25 cellular contexts compared by ENCODE assay signal in the genomic region with DNA sequence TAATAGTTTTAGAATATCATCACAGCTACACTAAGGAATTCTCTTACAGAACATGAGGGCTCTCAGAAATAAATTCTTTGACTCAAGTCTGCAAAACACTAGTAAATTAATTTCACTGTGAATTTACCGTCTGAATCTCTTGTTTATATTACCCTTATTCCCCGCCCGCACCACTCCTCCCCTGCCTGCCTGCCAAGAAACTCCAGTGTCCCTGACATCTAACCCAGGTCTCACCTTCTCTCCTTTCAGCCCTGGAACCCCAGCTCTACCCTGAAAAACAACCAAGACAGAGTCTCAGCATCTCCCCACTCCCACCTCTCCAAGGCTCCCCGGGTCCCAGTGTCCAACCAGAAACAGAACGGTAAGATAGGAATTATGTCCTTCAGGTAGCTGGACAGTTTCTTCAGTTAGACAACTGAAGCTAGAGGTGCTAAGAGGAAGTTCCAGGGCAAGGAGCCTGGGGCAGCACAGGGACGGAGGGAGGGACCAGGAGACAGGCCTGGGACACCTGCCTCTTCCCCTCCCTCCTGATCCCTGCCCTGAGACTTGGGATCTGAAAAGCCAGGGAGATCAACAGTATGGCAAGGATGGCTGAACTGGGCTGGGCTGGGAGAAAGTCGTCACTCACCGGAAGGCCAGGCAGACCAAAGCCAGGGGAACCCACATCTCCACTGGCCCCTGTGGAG. TPM values are rescaled to one million over a fixed set of nuclear protein-coding genes. Genes with fewer than 3 reads are reported as not detected.
DNase-seq lines count a peak whose midpoint lies in the region; ATAC-seq and TF ChIP-seq lines count a peak whose summit lies in the region.
"Had no signal": no experiment of that assay in that cellular context is flagged by ENCODE, and none has a peak within 500 bp of the region (broad histone marks: within the 10 kb centered on the region; RNA-seq: fewer than 3 reads in every experiment).

No MANE protein-coding gene starts in this region.

- peaks cover 27% of the 10 kb centered on the region for H3K4me1 Mint-ChIP-seq in neural progenitor cell
- H3K4me1 Mint-ChIP-seq: activated CD4-positive, alpha-beta T cell treated with anti-CD3 and anti-CD28 coated beads, Interleukin-2, amount 10 ng/mL, durations not matched to agents 7 days and 5 days; activated naive CD8-positive, alpha-beta T cell treated with anti-CD3 and anti-CD28 coated beads, Interleukin-2, amount 10 ng/mL, durations not matched to agents 7 days and 5 days had no signal

- CTCF ChIA-PET in PC-9 (lab: Charles Lee): no interaction called here

- H3K27ac ChIP-seq in PC-9 (no peak overlapping the region), fibroblast of lung (ENCODE audit: insufficient read depth, low read length) (peak overlapping the region; percentile 9), neural progenitor cell (no peak overlapping the region), right lobe of liver (no peak overlapping the region)
- H3K27ac ChIP-seq: lower lobe of right lung, VCaP had no signal

- H3K79me2 ChIP-seq in PC-9 (ENCODE audit: low read depth) (no peaks in the 10 kb centered on the region), fibroblast of lung (ENCODE audit: control insufficient read depth, insufficient read depth, low read length) (no peaks in the 10 kb centered on the region), neural progenitor cell (ENCODE audit: low read depth) (no peaks in the 10 kb centered on the region)

- H2AFZ ChIP-seq in PC-9: no peak overlapping the region
- no peak overlapping the region for H2AFZ ChIP-seq in fibroblast of lung (ENCODE audit: low read length)
- no peak overlapping the region for H2AFZ ChIP-seq in neural progenitor cell (replicated peaks)

- TF ChIP-seq CTCF in PC-9 (conservative IDR thresholded peaks at IDR 0.05) (no peak), fibroblast of lung (conservative IDR thresholded peaks at IDR 0.05 in 1 of 2, IDR thresholded peaks at IDR 0.05 in 1 of 2; ENCODE audit: low read depth in 1 of 2, low read length in 2 of 2) (no peak), neural progenitor cell (IDR thresholded peaks at IDR 0.05) (no peak), right lobe of liver (IDR thresholded peaks at IDR 0.05) (no peak)

- H3K4me1 ChIP-seq in PC-9 (replicated peaks; ENCODE audit: insufficient read depth) (peaks cover 42% of the 10 kb centered on the region), fibroblast of lung (ENCODE audit: control insufficient read depth, extremely low read depth, insufficient read depth, low read length) (peaks cover 19% of the 10 kb centered on the region), neural progenitor cell (peaks cover 7% of the 10 kb centered on the region), right lobe of liver (no peaks in the 10 kb centered on the region)
- H3K4me1 ChIP-seq: lower lobe of right lung had no signal

- H3K4me3 ChIP-seq in PC-9 (no peak overlapping the region), fibroblast of lung (replicated peaks in 1 of 4; ENCODE audit: control extremely low read depth in 1 of 4, insufficient read depth in 1 of 4, low read depth in 3 of 4, low read length in 4 of 4) (no peak overlapping the region), neural progenitor cell (no peak overlapping the region), right lobe of liver (no peak overlapping the region)
- H3K4me3 ChIP-seq: GM12878, lower lobe of right lung, stomach, tibial nerve had no signal

- H3F3A ChIP-seq in PC-9 (ENCODE audit: insufficient read depth, low read depth): peaks cover 20% of the 10 kb centered on the region; the same call in 1 of the 2 replicates
- no peaks in the 10 kb centered on the region for H3F3A ChIP-seq in neural progenitor cell (ENCODE audit: low read depth)

- H3K36me3 ChIP-seq in PC-9 (ENCODE audit: low read depth): no peaks in the 10 kb centered on the region
- H3K36me3 ChIP-seq in fibroblast of lung (ENCODE audit: control insufficient read depth, insufficient read depth, low read length): peaks cover 35% of the 10 kb centered on the region
- H3K36me3 ChIP-seq in neural progenitor cell: no peaks in the 10 kb centered on the region
- no peaks in the 10 kb centered on the region for H3K36me3 ChIP-seq in right lobe of liver
- H3K36me3 ChIP-seq: lower lobe of right lung had no signal

- no TSS peak for BruUV-seq in PC-9 (replicated peaks; lab: Mats Ljungman, UMichigan)

- ATAC-seq in right lobe of liver: no peak
- ATAC-seq in HG02870 (IDR thresholded peaks at IDR 0.05; ENCODE audit: unreplicated experiment): no peak
- ATAC-seq: HepG2, lower lobe of right lung, PC-3 had no signal

- intact Hi-C loops in PC-9 (cut with micrococcal nuclease; ENCODE audit: unreplicated experiment): no loop called here
- intact Hi-C loops in right lobe of liver (cut with DNase I): no loop called here

- H3K27me3 ChIP-seq in PC-9 (ENCODE audit: insufficient read depth, low read depth) (no peaks in the 10 kb centered on the region), fibroblast of lung (ENCODE audit: control insufficient read depth, insufficient read depth, low read length) (no peaks in the 10 kb centered on the region), neural progenitor cell (no peaks in the 10 kb centered on the region), right lobe of liver (no peaks in the 10 kb centered on the region)
- H3K27me3 ChIP-seq: stomach, tibial nerve had no signal

- peak overlapping the region; percentile 19 for H3K4me3 Mint-ChIP-seq in neural progenitor cell
- H3K4me3 Mint-ChIP-seq: activated CD4-positive, alpha-beta T cell treated with anti-CD3 and anti-CD28 coated beads, Interleukin-2, amount 10 ng/mL, durations not matched to agents 7 days and 5 days; activated naive CD8-positive, alpha-beta T cell treated with anti-CD3 and anti-CD28 coated beads, Interleukin-2, amount 10 ng/mL, durations not matched to agents 7 days and 5 days; activated T-cell treated with anti-CD3 and anti-CD28 coated beads, Interleukin-2, amount 50 U/mL, for 24 hours had no signal

- H3K9me2 ChIP-seq in PC-9 (ENCODE audit: insufficient read depth): no peaks in the 10 kb centered on the region

- no peaks in the 10 kb centered on the region for H3K36me3 Mint-ChIP-seq in neural progenitor cell
- H3K36me3 Mint-ChIP-seq: activated naive CD8-positive, alpha-beta T cell treated with anti-CD3 and anti-CD28 coated beads, Interleukin-2, amount 10 ng/mL, durations not matched to agents 7 days and 5 days had no signal

- TF ChIP-seq POLR2A in right lobe of liver (IDR thresholded peaks at IDR 0.05): no peak

- POLR2A ChIA-PET in PC-9 (lab: Charles Lee; ENCODE audit: unreplicated experiment): no interaction called here

- no peaks in the 10 kb centered on the region for H3K9me3 ChIP-seq in PC-9 (ENCODE audit: insufficient read depth, low read depth)
- H3K9me3 ChIP-seq in fibroblast of lung (ENCODE audit: control insufficient read depth, insufficient read depth, low read depth, low read length): no peaks in the 10 kb centered on the region
- H3K9me3 ChIP-seq in neural progenitor cell (ENCODE audit: low read depth): no peaks in the 10 kb centered on the region
- no peaks in the 10 kb centered on the region for H3K9me3 ChIP-seq in right lobe of liver
- H3K9me3 ChIP-seq: lower lobe of right lung, stomach, tibial nerve had no signal

- no peaks in the 10 kb centered on the region for H3K9me3 Mint-ChIP-seq in neural progenitor cell
- H3K9me3 Mint-ChIP-seq: activated CD4-positive, alpha-beta T cell treated with anti-CD3 and anti-CD28 coated beads, Interleukin-2, amount 10 ng/mL, durations not matched to agents 7 days and 5 days; activated naive CD8-positive, alpha-beta T cell treated with anti-CD3 and anti-CD28 coated beads, Interleukin-2, amount 10 ng/mL, durations not matched to agents 7 days and 5 days; activated T-cell treated with anti-CD3 and anti-CD28 coated beads, Interleukin-2, amount 50 U/mL, for 24 hours had no signal

- DNase-seq in PC-9: no peak
- DNase-seq in fibroblast of lung (ENCODE audit: low read depth in 2 of 2): no peak
- no peak for DNase-seq in neural progenitor cell (ENCODE audit: low spot score)
- DNase-seq in NCI-H1417 treated with DMSO at 0.1 percent for 48 hours (lab: John Stamatoyannopoulos, UW): no peak
- DNase-seq in right lobe of liver: no peak
- no peak for DNase-seq in NCI-H774 (lab: John Stamatoyannopoulos, UW)
- DNase-seq: activated CD4-positive, alpha-beta T cell treated with anti-CD3 and anti-CD28 coated beads, Interleukin-2, amount 10 ng/mL, durations not matched to agents 7 days and 5 days; activated gamma-delta T cell; activated naive CD8-positive, alpha-beta T cell treated with anti-CD3 and anti-CD28 coated beads, Interleukin-2, amount 10 ng/mL, durations not matched to agents 7 days and 5 days; activated T-cell treated with anti-CD3 and anti-CD28 coated beads, Interleukin-2, amount 50 U/mL, for 24 hours; Kasumi-1; lower lobe of right lung; NCI-H1694 treated with DMSO at 0.1 percent for 48 hours; NCI-H2171 treated with DMSO at 0.1 percent for 48 hours; NCI-H524; PC-3; SHP77; stomach; SW 1271; T-helper 9 cell had no signal

- peaks cover 11% of the 10 kb centered on the region for H3K27me3 Mint-ChIP-seq in neural progenitor cell (ENCODE audit: insufficient read depth, low read depth)
- H3K27me3 Mint-ChIP-seq: activated CD4-positive, alpha-beta T cell treated with anti-CD3 and anti-CD28 coated beads, Interleukin-2, amount 10 ng/mL, durations not matched to agents 7 days and 5 days had no signal

- H3K9ac ChIP-seq in fibroblast of lung (ENCODE audit: insufficient read depth, low read length): no peak overlapping the region
- H3K9ac ChIP-seq in neural progenitor cell: no peak overlapping the region

- 0 out of 2 replicates have a peak overlapping the region, but pooled peaks have one; percentile 14 for H3K4me2 ChIP-seq in PC-9
- H3K4me2 ChIP-seq in fibroblast of lung (ENCODE audit: extremely low read depth, insufficient read depth, low read length): peak overlapping the region; percentile 33
- no peak overlapping the region for H3K4me2 ChIP-seq in neural progenitor cell

- WGBS in right lobe of liver (ENCODE audit: insufficient coverage, low coverage, low lambda C conversion rate, missing lambda C conversion rate): 61% methylated on average over 6 of the region's 8 CpGs

- H3K27ac Mint-ChIP-seq in neural progenitor cell: peak overlapping the region; percentile 66
- H3K27ac Mint-ChIP-seq: activated CD4-positive, alpha-beta T cell treated with anti-CD3 and anti-CD28 coated beads, Interleukin-2, amount 10 ng/mL, durations not matched to agents 7 days and 5 days; activated naive CD8-positive, alpha-beta T cell treated with anti-CD3 and anti-CD28 coated beads, Interleukin-2, amount 10 ng/mL, durations not matched to agents 7 days and 5 days; activated T-cell treated with anti-CD3 and anti-CD28 coated beads, Interleukin-2, amount 50 U/mL, for 24 hours had no signal

- H4K20me1 ChIP-seq in PC-9 (ENCODE audit: insufficient read depth) (no peaks in the 10 kb centered on the region), fibroblast of lung (ENCODE audit: control insufficient read depth, extremely low read depth, insufficient read depth, low read length) (no peaks in the 10 kb centered on the region), neural progenitor cell (ENCODE audit: low read depth) (no peaks in the 10 kb centered on the region)

RNA-seq across cellular contexts. Expression of a gene that starts 15.4 kb away (rescaled TPM):
- total RNA-seq in PC-9 (2021) (3.6 and 4.8 TPM in 2 replicates), fibroblast of lung (80.3 and 150 TPM in 2 replicates), neural progenitor cell (ENCODE audit: low replicate concordance) (0.22 and 7.0 TPM in 2 replicates), right lobe of liver (1 to 10 TPM in 5 of 6 experiments, under 1 TPM in 1; 0.73 to 3.5 (median 1.9) TPM)
- polyA plus RNA-seq in fibroblast of lung: 20.9 and 21.0 TPM in 2 replicates
- polyA plus RNA-seq in fibroblast of lung (2012): 57.9 and 61.9 TPM in 2 replicates
- 42.9 and 69.1 TPM in 2 replicates for polyA minus RNA-seq in fibroblast of lung (ENCODE audit: low replicate concordance)
- total RNA-seq: activated CD4-positive, alpha-beta T cell treated with anti-CD3 and anti-CD28 coated beads, Interleukin-2, amount 10 ng/mL, durations not matched to agents 7 days and 5 days had no signal

RNA-seq across cellular contexts. Expression of a gene that starts 43.7 kb away (rescaled TPM):
- 40.3 and 44.5 TPM in 2 replicates for total RNA-seq in PC-9 (2021)
- 72.2 and 78.1 TPM in 2 replicates for total RNA-seq in fibroblast of lung
- polyA plus RNA-seq in fibroblast of lung: 72.9 and 85.3 TPM in 2 replicates
- polyA plus RNA-seq in fibroblast of lung (2012): 62.2 and 73.8 TPM in 2 replicates
- polyA minus RNA-seq in fibroblast of lung (ENCODE audit: low replicate concordance): 164 and 206 TPM in 2 replicates
- 30.7 and 47.7 TPM in 2 replicates for total RNA-seq in neural progenitor cell (ENCODE audit: low replicate concordance)
- 10 to 100 TPM; 23.9 to 47.5 (median 32.5) TPM for total RNA-seq in right lobe of liver

Comparison
In these comparisons a context has a peak if more than half of its experiments do, and no peak if none do; other contexts are left out.
1. RNA of a gene that starts 15.4 kb away (total RNA-seq): 80.3 to 150 TPM in fibroblast of lung; 3.6 to 4.8 TPM in PC-9, 0.73 to 3.5 TPM in right lobe of liver and 0.22 to 7.0 TPM in neural progenitor cell; every median in the first group is over 10 times any median in the second.